In genomic region chr20:45450097-45450818, GRCh38 we compare ENCODE assay signal across 8 cellular contexts. TPM values are rescaled to one million over a fixed set of nuclear protein-coding genes. Genes with fewer than 3 reads are reported as not detected.
DNase-seq lines count a peak whose midpoint lies in the region; ATAC-seq and TF ChIP-seq lines count a peak whose summit lies in the region.

No MANE protein-coding gene starts in this region.

- no peaks in the 10 kb centered on the region for H3K36me3 ChIP-seq in DND-41 (ENCODE audit: insufficient read depth, low read length)
- no peaks in the 10 kb centered on the region for H3K36me3 ChIP-seq in HUES48 (ENCODE audit: control insufficient read depth, insufficient read depth, low read length)
- no peaks in the 10 kb centered on the region for H3K36me3 ChIP-seq in MG63

- H3K9me3 ChIP-seq in DND-41 (ENCODE audit: insufficient read depth, low read length, severe bottlenecking) (no peaks in the 10 kb centered on the region), HUES48 (ENCODE audit: control insufficient read depth, insufficient read depth, low read length) (no peaks in the 10 kb centered on the region), MG63 (no peaks in the 10 kb centered on the region)

- H3K79me2 ChIP-seq in DND-41 (ENCODE audit: insufficient read depth, low read length) = no peaks in the 10 kb centered on the region

- no peaks in the 10 kb centered on the region for H4K20me1 ChIP-seq in DND-41 (ENCODE audit: insufficient read depth, low read length)

- ATAC-seq in DND-41 (ENCODE audit: insufficient read depth, low read depth) (peak; percentile 76), naive B cell (ENCODE audit: low read depth in 2 of 2) (peak; percentile 89 to 91), GM18505 (IDR thresholded peaks at IDR 0.05; ENCODE audit: unreplicated experiment) (no peak), GM19467 (IDR thresholded peaks at IDR 0.05; ENCODE audit: unreplicated experiment) (no peak)

- H3K27ac Mint-ChIP-seq in naive B cell = no peak overlapping the region

- H3K4me3 ChIP-seq in DND-41 (ENCODE audit: low read depth in 1 of 2, low read length in 2 of 2) (no peak overlapping the region), HUES48 (ENCODE audit: low read depth, low read length) (no peak overlapping the region), MG63 (no peak overlapping the region)

- H3K36me3 Mint-ChIP-seq in naive B cell = no peaks in the 10 kb centered on the region

- peaks cover 17 to 22% (median 17%) of the 10 kb centered on the region in 3 donors for H3K4me1 Mint-ChIP-seq in naive B cell

- peak; percentile 91 for TF ChIP-seq CTCF in DND-41 (IDR thresholded peaks at IDR 0.05; ENCODE audit: borderline replicate concordance, extremely low read depth, low read length, poor library complexity, severe bottlenecking)

- DNase-seq in DND-41 (peak; percentile 34), RKO (ENCODE audit: low spot score) (peak; percentile 26), epithelial cell of prostate (ENCODE audit: low read depth, low spot score) (peak; percentile 3), naive B cell (peak; percentile 56), MG63 (no peak)

- H3K4me2 ChIP-seq in DND-41 (ENCODE audit: insufficient read depth, low read length) = no peak overlapping the region

- no peak for TF ChIP-seq POLR2A in GM18505 (IDR thresholded peaks at IDR 0.05; ENCODE audit: borderline replicate concordance, extremely low read depth, insufficient read depth, insufficient read length)

- H3K27ac ChIP-seq in DND-41 (ENCODE audit: low read length) (no peak overlapping the region), HUES48 (ENCODE audit: low read depth, low read length) (peak overlapping the region; percentile 43), epithelial cell of prostate (no peak overlapping the region)

- no peaks in the 10 kb centered on the region for H3K4me1 ChIP-seq in DND-41 (ENCODE audit: insufficient read depth, low read length)
- H3K4me1 ChIP-seq in HUES48 (ENCODE audit: control insufficient read depth, insufficient read depth, low read length) = peaks cover 2% of the 10 kb centered on the region; the same call in 1 of the 2 replicates

- no peak overlapping the region for H2AFZ ChIP-seq in DND-41 (ENCODE audit: low read depth, low read length)

- H3K9ac ChIP-seq in DND-41 (ENCODE audit: low read depth, low read length) (no peak overlapping the region), HUES48 (ENCODE audit: low read depth, low read length) (no peak overlapping the region)

- H3K27me3 Mint-ChIP-seq in naive B cell = peaks cover 0 to 18% (median 7%) of the 10 kb centered on the region in 3 donors

- H3K9me3 Mint-ChIP-seq in naive B cell = peaks cover 0 to 5% (median 0%) of the 10 kb centered on the region in 7 donors

- H3K4me3 Mint-ChIP-seq in naive B cell = no peak overlapping the region

- H3K27me3 ChIP-seq in DND-41 (ENCODE audit: insufficient read depth, low read length, poor library complexity) = no peaks in the 10 kb centered on the region
- H3K27me3 ChIP-seq in HUES48 (ENCODE audit: control insufficient read depth, insufficient read depth, low read length) = no peaks in the 10 kb centered on the region
- H3K27me3 ChIP-seq in MG63 = no peaks in the 10 kb centered on the region

RNA-seq across cellular contexts. Expression of gene WFDC2, which starts 19.3 kb away (rescaled TPM):
- not detected for polyA plus RNA-seq in naive B cell (ENCODE audit: low read depth in 6 of 6)
- not detected in 2 replicates for total RNA-seq in MG63 (2014; rRNA removed; shearing (Covaris generic); ENCODE audit: low replicate concordance)

RNA-seq across cellular contexts. Expression of gene PIGT, which starts 34.3 kb away (rescaled TPM):
- 100 to 1,000 TPM in 1 of 6 donors, 10 to 100 TPM in 5; 62.0 to 113 (median 77.9) TPM for polyA plus RNA-seq in naive B cell (ENCODE audit: low read depth in 6 of 6)
- total RNA-seq in MG63 (2014; rRNA removed; shearing (Covaris generic); ENCODE audit: low replicate concordance) = 35.6 and 66.5 TPM in 2 replicates

RNA-seq across cellular contexts. Expression of gene DBNDD2, which starts 42.2 kb away (rescaled TPM):
- 1 to 10 TPM; 1.1 to 3.3 (median 2.1) TPM for polyA plus RNA-seq in naive B cell (ENCODE audit: low read depth in 6 of 6)
- 17.6 and 25.0 TPM in 2 replicates for total RNA-seq in MG63 (2014; rRNA removed; shearing (Covaris generic); ENCODE audit: low replicate concordance)

Comparison
In these comparisons a context has a peak if more than half of its experiments do, and no peak if none do; other contexts are left out.
1. ATAC-seq: peak in DND-41 (single experiment) and naive B cell (2 of 2); none in GM18505 (single experiment) and GM19467 (single experiment).